In the genomic region with DNA sequence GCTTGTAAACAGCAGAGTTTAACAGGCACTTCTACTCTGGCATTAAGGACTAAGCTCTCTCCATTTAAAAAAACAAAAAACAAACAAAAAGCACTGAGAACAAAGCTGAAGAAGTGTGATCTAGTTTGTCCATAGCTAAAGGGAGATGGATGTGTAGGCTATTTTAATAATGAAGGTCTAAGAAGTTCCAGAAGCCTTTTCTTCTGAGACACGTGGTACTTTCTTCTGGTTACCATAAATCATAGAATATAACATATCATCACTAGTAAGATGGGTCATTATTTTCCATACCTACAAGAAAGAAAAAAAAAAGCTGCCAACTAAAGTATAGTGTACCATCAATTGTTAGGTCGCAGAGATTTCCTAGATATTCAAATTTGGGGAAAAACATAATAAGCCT, we compare ENCODE assay signal across 8 cellular contexts. TPM values are rescaled to one million over a fixed set of nuclear protein-coding genes. Genes with fewer than 3 reads are reported as not detected.
A peak's percentile ranks its signal among the peaks of the same experiment; 100 is the strongest.
DNase-seq lines count a peak whose midpoint lies in the region; ATAC-seq and TF ChIP-seq lines count a peak whose summit lies in the region.

No MANE protein-coding gene starts in this region.

- H3K4me1 ChIP-seq in cardiac muscle cell (ENCODE audit: low read depth) (no peaks in the 10 kb centered on the region), right atrium auricular region (no peaks in the 10 kb centered on the region), fibroblast of lung (ENCODE audit: control insufficient read depth, extremely low read depth, insufficient read depth, low read length) (no peaks in the 10 kb centered on the region), thoracic aorta (ENCODE audit: control insufficient read depth in 1 of 2, low read depth in 2 of 2) (no peaks in the 10 kb centered on the region), transverse colon (peaks cover 0 to 9% (median 0%) of the 10 kb centered on the region in 4 donors)

- no peak overlapping the region for H3K27ac ChIP-seq in cardiac muscle cell
- H3K27ac ChIP-seq in right atrium auricular region = no peak overlapping the region
- H3K27ac ChIP-seq in fibroblast of lung (ENCODE audit: insufficient read depth, low read length) = no peak overlapping the region
- H3K27ac ChIP-seq in thoracic aorta = no peak overlapping the region
- no peak overlapping the region for H3K27ac ChIP-seq in transverse colon

- H3K9ac ChIP-seq in fibroblast of lung (ENCODE audit: insufficient read depth, low read length) = no peak overlapping the region

- no peaks in the 10 kb centered on the region for H3K36me3 ChIP-seq in cardiac muscle cell
- H3K36me3 ChIP-seq in right atrium auricular region = peaks cover 4% of the 10 kb centered on the region
- no peaks in the 10 kb centered on the region for H3K36me3 ChIP-seq in fibroblast of lung (ENCODE audit: control insufficient read depth, insufficient read depth, low read length)
- no peaks in the 10 kb centered on the region for H3K36me3 ChIP-seq in thoracic aorta
- no peaks in the 10 kb centered on the region for H3K36me3 ChIP-seq in transverse colon

- H4K20me1 ChIP-seq in fibroblast of lung (ENCODE audit: control insufficient read depth, extremely low read depth, insufficient read depth, low read length) = no peaks in the 10 kb centered on the region

- no peaks in the 10 kb centered on the region for H3K9me3 ChIP-seq in cardiac muscle cell (ENCODE audit: low read depth)
- peaks cover 0 to 5% of the 10 kb centered on the region in 2 donors for H3K9me3 ChIP-seq in right atrium auricular region
- H3K9me3 ChIP-seq in fibroblast of lung (ENCODE audit: control insufficient read depth, insufficient read depth, low read depth, low read length) = no peaks in the 10 kb centered on the region
- no peaks in the 10 kb centered on the region for H3K9me3 ChIP-seq in thoracic aorta
- H3K9me3 ChIP-seq in transverse colon = no peaks in the 10 kb centered on the region

- no peak for ATAC-seq in thoracic aorta (ENCODE audit: insufficient number of reproducible peaks, low FRiP score, low read depth)
- ATAC-seq in HG03460 (IDR thresholded peaks at IDR 0.05; ENCODE audit: unreplicated experiment) = no peak

- H3K27me3 ChIP-seq in cardiac muscle cell (no peaks in the 10 kb centered on the region), right atrium auricular region (no peaks in the 10 kb centered on the region), fibroblast of lung (ENCODE audit: control insufficient read depth, insufficient read depth, low read length) (no peaks in the 10 kb centered on the region), thoracic aorta (replicated peaks; ENCODE audit: insufficient read depth) (no peaks in the 10 kb centered on the region), transverse colon (no peaks in the 10 kb centered on the region)

- H3K79me2 ChIP-seq in fibroblast of lung (ENCODE audit: control insufficient read depth, insufficient read depth, low read length) = peaks cover 10% of the 10 kb centered on the region

- WGBS in transverse colon (ENCODE audit: low coverage in 1 of 2), 2 donors = 0 to 18% methylated on average over 1 to 2 of the region's 2 CpGs

- no peak for TF ChIP-seq CTCF in cardiac muscle cell (IDR thresholded peaks at IDR 0.05; ENCODE audit: low read depth, low read length)
- TF ChIP-seq CTCF in right atrium auricular region (IDR thresholded peaks at IDR 0.05) = no peak
- no peak for TF ChIP-seq CTCF in fibroblast of lung (conservative IDR thresholded peaks at IDR 0.05 in 1 of 2, IDR thresholded peaks at IDR 0.05 in 1 of 2; ENCODE audit: low read depth in 1 of 2, low read length in 2 of 2)
- TF ChIP-seq CTCF in thoracic aorta (IDR thresholded peaks at IDR 0.05) = no peak
- no peak for TF ChIP-seq CTCF in transverse colon (IDR thresholded peaks at IDR 0.05)

- intact Hi-C loops in transverse colon (cut with DNase I; ENCODE audit: low total_unique reads) = loop anchor here (5.0 kb wide), 1 partner anchor 1404 kb away; no protein-coding TSS in a partner anchor

- H2AFZ ChIP-seq in fibroblast of lung (ENCODE audit: low read length) = peak overlapping the region; percentile 59

- peak; percentile 3 to 23 for DNase-seq in cardiac muscle cell (ENCODE audit: low read depth in 1 of 2, low spot score in 1 of 2)
- DNase-seq in right atrium auricular region (ENCODE audit: low spot score) = no peak
- DNase-seq in RPMI7951 (ENCODE audit: low read depth) = peak; percentile 35
- peak; percentile 9 to 34 for DNase-seq in fibroblast of lung (ENCODE audit: low read depth in 2 of 2)
- DNase-seq in thoracic aorta (ENCODE audit: low spot score) = no peak
- DNase-seq in middle frontal gyrus (ENCODE audit: extremely low spot score, low spot score) = no peak
- no peak for DNase-seq in transverse colon

- in situ Hi-C loops in transverse colon (cut with MboI; ENCODE audit: low pct_ligation_motif_present in 1 of 4, low pct_unique_long_range_greater_than_20kb in 1 of 4, low sequenced_read_pairs in 3 of 4) = loop anchor here in 2 of 4 donors (25.0 kb wide), 2 partner anchors 166 to 466 kb away; a partner anchor contains a TSS

- no peak for TF ChIP-seq POLR2A in transverse colon (IDR thresholded peaks at IDR 0.05)

- peak overlapping the region; percentile 85 for H3K4me3 ChIP-seq in cardiac muscle cell
- H3K4me3 ChIP-seq in right atrium auricular region = no peak overlapping the region
- peak overlapping the region; percentile 69 to 91 (median 72) for H3K4me3 ChIP-seq in fibroblast of lung (replicated peaks in 1 of 4; ENCODE audit: control extremely low read depth in 1 of 4, insufficient read depth in 1 of 4, low read depth in 3 of 4, low read length in 4 of 4)
- peak overlapping the region; percentile 79 for H3K4me3 ChIP-seq in thoracic aorta
- H3K4me3 ChIP-seq in transverse colon = no peak overlapping the region

- no peak for TF ChIP-seq EP300 in transverse colon (IDR thresholded peaks at IDR 0.05; ENCODE audit: low read depth)

- peak overlapping the region; percentile 68 for H3K4me2 ChIP-seq in fibroblast of lung (ENCODE audit: extremely low read depth, insufficient read depth, low read length)

RNA-seq across cellular contexts. Expression of a gene that starts 0.7 kb away (rescaled TPM):
- total RNA-seq in cardiac muscle cell = 13.1 and 20.4 TPM in 2 replicates
- 243 and 281 TPM in 2 replicates for polyA plus RNA-seq in cardiac muscle cell
- 10 to 100 TPM in 1 of 2 donors, 1 to 10 TPM in 1; 7.8 to 15.8 TPM for total RNA-seq in right atrium auricular region
- 25.6 and 35.6 TPM in 2 replicates for total RNA-seq in RPMI7951 (2014; rRNA removed; shearing (Covaris generic))
- total RNA-seq in fibroblast of lung = 5.4 and 5.8 TPM in 2 replicates
- polyA plus RNA-seq in fibroblast of lung = 36.3 and 39.3 TPM in 2 replicates
- polyA plus RNA-seq in fibroblast of lung (2012) = 56.7 and 61.4 TPM in 2 replicates
- polyA minus RNA-seq in fibroblast of lung (ENCODE audit: low replicate concordance) = 29.8 and 30.2 TPM in 2 replicates
- 10 to 100 TPM in 1 of 2 donors, 1 to 10 TPM in 1; 8.3 to 12.0 TPM for total RNA-seq in thoracic aorta
- total RNA-seq in transverse colon = 10 to 100 TPM in 1 of 4 donors, 1 to 10 TPM in 2, not detected in 1; 4.1 to 10.5 (median 9.4) TPM

Comparison
In these comparisons a context has a peak if more than half of its experiments do, and no peak if none do; other contexts are left out.
1. DNase-seq: peak in cardiac muscle cell (2 of 2), RPMI7951 (single experiment) and fibroblast of lung (2 of 2); none in right atrium auricular region (single experiment), thoracic aorta (single experiment), middle frontal gyrus (single experiment) and transverse colon (single experiment).
2. H3K4me3 ChIP-seq: peak in cardiac muscle cell (single experiment), fibroblast of lung (4 of 4) and thoracic aorta (single experiment); none in right atrium auricular region (0 of 2) and transverse colon (0 of 4).